1 cellular context compared by ENCODE assay signal in the genomic region with DNA sequence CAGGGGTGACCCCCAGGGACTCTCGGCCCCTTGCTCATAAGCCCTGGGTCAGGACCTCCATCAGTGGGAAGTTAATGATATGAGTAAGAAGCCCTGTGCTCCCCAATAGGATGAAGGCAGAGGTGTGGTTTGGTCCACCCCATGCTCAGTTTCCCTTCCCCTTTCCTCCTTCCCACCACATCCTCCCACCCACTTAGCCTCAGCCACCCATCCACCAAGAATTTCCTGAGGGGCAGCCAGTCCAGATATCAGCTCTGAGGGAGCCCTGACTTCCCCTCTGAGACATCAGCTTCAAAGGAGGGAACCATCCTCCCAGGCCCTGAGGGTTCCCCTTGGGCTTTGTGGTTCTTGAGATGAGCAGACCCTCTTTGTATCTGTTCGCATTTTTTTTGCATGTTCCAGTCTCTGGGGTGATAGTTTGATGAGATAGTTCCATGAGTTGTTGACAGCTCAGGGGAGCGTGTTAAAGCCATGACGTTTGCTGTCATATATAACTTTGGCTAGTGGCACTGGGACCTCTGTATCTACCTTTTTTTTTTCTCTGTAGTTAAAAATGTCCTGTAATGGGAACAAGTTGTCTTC.
TF ChIP-seq lines count a peak whose summit lies in the region.

No MANE protein-coding gene starts in this region.

TF ChIP-seq in GM23338, 12 proteins besides CTCF, POLR2A, EP300 and RAD21 (continued from another document):
- TF ChIP-seq, protein P1, sequence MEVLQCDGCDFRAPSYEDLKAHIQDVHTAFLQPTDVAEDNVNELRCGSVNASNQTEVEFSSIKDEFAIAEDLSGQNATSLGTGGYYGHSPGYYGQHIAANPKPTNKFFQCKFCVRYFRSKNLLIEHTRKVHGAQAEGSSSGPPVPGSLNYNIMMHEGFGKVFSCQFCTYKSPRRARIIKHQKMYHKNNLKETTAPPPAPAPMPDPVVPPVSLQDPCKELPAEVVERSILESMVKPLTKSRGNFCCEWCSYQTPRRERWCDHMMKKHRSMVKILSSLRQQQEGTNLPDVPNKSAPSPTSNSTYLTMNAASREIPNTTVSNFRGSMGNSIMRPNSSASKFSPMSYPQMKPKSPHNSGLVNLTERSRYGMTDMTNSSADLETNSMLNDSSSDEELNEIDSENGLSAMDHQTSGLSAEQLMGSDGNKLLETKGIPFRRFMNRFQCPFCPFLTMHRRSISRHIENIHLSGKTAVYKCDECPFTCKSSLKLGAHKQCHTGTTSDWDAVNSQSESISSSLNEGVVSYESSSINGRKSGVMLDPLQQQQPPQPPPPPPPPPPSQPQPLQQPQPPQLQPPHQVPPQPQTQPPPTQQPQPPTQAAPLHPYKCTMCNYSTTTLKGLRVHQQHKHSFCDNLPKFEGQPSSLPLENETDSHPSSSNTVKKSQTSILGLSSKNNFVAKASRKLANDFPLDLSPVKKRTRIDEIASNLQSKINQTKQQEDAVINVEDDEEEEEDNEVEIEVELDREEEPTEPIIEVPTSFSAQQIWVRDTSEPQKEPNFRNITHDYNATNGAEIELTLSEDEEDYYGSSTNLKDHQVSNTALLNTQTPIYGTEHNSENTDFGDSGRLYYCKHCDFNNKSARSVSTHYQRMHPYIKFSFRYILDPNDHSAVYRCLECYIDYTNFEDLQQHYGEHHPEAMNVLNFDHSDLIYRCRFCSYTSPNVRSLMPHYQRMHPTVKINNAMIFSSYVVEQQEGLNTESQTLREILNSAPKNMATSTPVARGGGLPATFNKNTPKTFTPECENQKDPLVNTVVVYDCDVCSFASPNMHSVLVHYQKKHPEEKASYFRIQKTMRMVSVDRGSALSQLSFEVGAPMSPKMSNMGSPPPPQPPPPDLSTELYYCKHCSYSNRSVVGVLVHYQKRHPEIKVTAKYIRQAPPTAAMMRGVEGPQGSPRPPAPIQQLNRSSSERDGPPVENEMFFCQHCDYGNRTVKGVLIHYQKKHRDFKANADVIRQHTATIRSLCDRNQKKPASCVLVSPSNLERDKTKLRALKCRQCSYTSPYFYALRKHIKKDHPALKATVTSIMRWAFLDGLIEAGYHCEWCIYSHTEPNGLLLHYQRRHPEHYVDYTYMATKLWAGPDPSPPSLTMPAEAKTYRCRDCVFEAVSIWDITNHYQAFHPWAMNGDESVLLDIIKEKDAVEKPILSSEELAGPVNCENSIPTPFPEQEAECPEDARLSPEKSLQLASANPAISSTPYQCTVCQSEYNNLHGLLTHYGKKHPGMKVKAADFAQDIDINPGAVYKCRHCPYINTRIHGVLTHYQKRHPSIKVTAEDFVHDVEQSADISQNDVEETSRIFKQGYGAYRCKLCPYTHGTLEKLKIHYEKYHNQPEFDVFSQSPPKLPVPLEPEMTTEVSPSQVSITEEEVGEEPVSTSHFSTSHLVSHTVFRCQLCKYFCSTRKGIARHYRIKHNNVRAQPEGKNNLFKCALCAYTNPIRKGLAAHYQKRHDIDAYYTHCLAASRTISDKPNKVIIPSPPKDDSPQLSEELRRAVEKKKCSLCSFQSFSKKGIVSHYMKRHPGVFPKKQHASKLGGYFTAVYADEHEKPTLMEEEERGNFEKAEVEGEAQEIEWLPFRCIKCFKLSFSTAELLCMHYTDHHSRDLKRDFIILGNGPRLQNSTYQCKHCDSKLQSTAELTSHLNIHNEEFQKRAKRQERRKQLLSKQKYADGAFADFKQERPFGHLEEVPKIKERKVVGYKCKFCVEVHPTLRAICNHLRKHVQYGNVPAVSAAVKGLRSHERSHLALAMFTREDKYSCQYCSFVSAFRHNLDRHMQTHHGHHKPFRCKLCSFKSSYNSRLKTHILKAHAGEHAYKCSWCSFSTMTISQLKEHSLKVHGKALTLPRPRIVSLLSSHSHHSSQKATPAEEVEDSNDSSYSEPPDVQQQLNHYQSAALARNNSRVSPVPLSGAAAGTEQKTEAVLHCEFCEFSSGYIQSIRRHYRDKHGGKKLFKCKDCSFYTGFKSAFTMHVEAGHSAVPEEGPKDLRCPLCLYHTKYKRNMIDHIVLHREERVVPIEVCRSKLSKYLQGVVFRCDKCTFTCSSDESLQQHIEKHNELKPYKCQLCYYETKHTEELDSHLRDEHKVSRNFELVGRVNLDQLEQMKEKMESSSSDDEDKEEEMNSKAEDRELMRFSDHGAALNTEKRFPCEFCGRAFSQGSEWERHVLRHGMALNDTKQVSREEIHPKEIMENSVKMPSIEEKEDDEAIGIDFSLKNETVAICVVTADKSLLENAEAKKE (CRISPR knock-in tag; IDR thresholded peaks at IDR 0.05), result no peak
- TF ChIP-seq ZNF331 (CRISPR knock-in tag; IDR thresholded peaks at IDR 0.05; ENCODE audit: low read depth) (no peak), ZNF114 (CRISPR knock-in tag; IDR thresholded peaks at IDR 0.05) (no peak)
TF ChIP-seq in GM23338: peak in this region for 0.
